In the genomic region with DNA sequence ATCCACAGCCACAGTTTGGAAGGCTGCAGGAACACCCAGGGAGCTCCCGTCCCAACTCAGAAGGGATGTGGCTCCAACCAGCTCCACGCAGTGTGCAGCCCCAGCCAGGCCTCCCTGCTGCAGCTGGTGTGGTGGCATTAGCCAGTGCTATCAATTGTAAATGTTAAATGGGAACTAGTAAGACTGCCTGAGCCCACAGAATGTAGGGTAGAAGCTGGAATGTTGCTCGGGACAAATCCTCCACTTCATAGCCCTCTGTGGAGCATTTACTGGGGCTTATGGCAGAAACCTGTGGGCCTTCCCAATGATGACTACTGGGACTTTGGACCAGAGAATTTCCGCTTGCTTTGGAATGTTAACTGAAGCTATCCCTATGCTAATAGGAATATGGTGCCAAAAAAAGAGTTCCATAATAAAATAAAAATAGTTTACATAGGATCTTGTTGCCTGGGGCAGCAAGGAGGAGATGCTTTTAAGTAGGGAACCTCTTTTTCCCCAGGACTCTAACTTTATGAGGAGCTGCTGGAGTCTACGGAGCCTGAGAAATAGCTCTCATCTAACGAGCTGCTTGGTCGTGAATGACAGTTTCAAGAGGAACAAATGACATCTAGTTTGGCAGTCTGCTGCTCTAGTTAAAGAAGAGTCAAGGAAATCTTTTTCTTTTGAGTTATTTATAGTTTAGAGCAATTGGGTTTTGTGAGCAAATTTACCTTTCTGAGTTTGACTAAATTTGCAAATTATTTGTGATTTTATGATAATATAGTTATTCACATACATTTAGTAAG, we compare ENCODE assay signal across 2 cellular contexts.
TF ChIP-seq lines count a peak whose summit lies in the region.

No MANE protein-coding gene starts in this region.

TF ChIP-seq in H1, 55 proteins besides CTCF, POLR2A, EP300 and RAD21 (continues in another document):
- TF ChIP-seq KDM5A (IDR thresholded peaks at IDR 0.05; ENCODE audit: low read length) (no peak), TAF1 (IDR thresholded peaks at IDR 0.05; ENCODE audit: low read depth, low read length) (no peak), RBBP5 (IDR thresholded peaks at IDR 0.05; ENCODE audit: borderline replicate concordance, low read depth, low read length) (no peak), JUND (IDR thresholded peaks at IDR 0.05; ENCODE audit: low read length) (no peak), HDAC6 (IDR thresholded peaks at IDR 0.05; ENCODE audit: low read depth, low read length) (no peak), CBX5 (IDR thresholded peaks at IDR 0.05; ENCODE audit: low read depth, low read length) (no peak), TCF12 (IDR thresholded peaks at IDR 0.05; ENCODE audit: low read depth, low read length) (no peak), SP1 (IDR thresholded peaks at IDR 0.05; ENCODE audit: low read depth, low read length) (no peak), BCL11A (IDR thresholded peaks at IDR 0.05; ENCODE audit: low read depth in 2 of 2, low read length in 2 of 2) (no peak), RNF2 (IDR thresholded peaks at IDR 0.05; ENCODE audit: borderline replicate concordance, low read depth, low read length, missing control alignments, poor library complexity, severe bottlenecking) (no peak), POLR2AphosphoS5 (IDR thresholded peaks at IDR 0.05; ENCODE audit: low read depth, low read length) (no peak)
- TF ChIP-seq, protein P1, sequence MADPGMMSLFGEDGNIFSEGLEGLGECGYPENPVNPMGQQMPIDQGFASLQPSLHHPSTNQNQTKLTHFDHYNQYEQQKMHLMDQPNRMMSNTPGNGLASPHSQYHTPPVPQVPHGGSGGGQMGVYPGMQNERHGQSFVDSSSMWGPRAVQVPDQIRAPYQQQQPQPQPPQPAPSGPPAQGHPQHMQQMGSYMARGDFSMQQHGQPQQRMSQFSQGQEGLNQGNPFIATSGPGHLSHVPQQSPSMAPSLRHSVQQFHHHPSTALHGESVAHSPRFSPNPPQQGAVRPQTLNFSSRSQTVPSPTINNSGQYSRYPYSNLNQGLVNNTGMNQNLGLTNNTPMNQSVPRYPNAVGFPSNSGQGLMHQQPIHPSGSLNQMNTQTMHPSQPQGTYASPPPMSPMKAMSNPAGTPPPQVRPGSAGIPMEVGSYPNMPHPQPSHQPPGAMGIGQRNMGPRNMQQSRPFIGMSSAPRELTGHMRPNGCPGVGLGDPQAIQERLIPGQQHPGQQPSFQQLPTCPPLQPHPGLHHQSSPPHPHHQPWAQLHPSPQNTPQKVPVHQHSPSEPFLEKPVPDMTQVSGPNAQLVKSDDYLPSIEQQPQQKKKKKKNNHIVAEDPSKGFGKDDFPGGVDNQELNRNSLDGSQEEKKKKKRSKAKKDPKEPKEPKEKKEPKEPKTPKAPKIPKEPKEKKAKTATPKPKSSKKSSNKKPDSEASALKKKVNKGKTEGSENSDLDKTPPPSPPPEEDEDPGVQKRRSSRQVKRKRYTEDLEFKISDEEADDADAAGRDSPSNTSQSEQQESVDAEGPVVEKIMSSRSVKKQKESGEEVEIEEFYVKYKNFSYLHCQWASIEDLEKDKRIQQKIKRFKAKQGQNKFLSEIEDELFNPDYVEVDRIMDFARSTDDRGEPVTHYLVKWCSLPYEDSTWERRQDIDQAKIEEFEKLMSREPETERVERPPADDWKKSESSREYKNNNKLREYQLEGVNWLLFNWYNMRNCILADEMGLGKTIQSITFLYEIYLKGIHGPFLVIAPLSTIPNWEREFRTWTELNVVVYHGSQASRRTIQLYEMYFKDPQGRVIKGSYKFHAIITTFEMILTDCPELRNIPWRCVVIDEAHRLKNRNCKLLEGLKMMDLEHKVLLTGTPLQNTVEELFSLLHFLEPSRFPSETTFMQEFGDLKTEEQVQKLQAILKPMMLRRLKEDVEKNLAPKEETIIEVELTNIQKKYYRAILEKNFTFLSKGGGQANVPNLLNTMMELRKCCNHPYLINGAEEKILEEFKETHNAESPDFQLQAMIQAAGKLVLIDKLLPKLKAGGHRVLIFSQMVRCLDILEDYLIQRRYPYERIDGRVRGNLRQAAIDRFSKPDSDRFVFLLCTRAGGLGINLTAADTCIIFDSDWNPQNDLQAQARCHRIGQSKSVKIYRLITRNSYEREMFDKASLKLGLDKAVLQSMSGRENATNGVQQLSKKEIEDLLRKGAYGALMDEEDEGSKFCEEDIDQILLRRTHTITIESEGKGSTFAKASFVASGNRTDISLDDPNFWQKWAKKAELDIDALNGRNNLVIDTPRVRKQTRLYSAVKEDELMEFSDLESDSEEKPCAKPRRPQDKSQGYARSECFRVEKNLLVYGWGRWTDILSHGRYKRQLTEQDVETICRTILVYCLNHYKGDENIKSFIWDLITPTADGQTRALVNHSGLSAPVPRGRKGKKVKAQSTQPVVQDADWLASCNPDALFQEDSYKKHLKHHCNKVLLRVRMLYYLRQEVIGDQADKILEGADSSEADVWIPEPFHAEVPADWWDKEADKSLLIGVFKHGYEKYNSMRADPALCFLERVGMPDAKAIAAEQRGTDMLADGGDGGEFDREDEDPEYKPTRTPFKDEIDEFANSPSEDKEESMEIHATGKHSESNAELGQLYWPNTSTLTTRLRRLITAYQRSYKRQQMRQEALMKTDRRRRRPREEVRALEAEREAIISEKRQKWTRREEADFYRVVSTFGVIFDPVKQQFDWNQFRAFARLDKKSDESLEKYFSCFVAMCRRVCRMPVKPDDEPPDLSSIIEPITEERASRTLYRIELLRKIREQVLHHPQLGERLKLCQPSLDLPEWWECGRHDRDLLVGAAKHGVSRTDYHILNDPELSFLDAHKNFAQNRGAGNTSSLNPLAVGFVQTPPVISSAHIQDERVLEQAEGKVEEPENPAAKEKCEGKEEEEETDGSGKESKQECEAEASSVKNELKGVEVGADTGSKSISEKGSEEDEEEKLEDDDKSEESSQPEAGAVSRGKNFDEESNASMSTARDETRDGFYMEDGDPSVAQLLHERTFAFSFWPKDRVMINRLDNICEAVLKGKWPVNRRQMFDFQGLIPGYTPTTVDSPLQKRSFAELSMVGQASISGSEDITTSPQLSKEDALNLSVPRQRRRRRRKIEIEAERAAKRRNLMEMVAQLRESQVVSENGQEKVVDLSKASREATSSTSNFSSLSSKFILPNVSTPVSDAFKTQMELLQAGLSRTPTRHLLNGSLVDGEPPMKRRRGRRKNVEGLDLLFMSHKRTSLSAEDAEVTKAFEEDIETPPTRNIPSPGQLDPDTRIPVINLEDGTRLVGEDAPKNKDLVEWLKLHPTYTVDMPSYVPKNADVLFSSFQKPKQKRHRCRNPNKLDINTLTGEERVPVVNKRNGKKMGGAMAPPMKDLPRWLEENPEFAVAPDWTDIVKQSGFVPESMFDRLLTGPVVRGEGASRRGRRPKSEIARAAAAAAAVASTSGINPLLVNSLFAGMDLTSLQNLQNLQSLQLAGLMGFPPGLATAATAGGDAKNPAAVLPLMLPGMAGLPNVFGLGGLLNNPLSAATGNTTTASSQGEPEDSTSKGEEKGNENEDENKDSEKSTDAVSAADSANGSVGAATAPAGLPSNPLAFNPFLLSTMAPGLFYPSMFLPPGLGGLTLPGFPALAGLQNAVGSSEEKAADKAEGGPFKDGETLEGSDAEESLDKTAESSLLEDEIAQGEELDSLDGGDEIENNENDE (IDR thresholded peaks at IDR 0.05; ENCODE audit: insufficient replicate concordance, low read length): no peak
- TF ChIP-seq, protein P2, sequence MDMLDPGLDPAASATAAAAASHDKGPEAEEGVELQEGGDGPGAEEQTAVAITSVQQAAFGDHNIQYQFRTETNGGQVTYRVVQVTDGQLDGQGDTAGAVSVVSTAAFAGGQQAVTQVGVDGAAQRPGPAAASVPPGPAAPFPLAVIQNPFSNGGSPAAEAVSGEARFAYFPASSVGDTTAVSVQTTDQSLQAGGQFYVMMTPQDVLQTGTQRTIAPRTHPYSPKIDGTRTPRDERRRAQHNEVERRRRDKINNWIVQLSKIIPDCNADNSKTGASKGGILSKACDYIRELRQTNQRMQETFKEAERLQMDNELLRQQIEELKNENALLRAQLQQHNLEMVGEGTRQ (IDR thresholded peaks at IDR 0.05; ENCODE audit: low read length): no peak

TF ChIP-seq in GM12891, 5 proteins besides CTCF, POLR2A, EP300 and RAD21:
- no peak for TF ChIP-seq TAF1 (IDR thresholded peaks at IDR 0.05; ENCODE audit: low read depth, low read length)
- TF ChIP-seq PAX5 (IDR thresholded peaks at IDR 0.05; ENCODE audit: insufficient read depth, low read length, severe bottlenecking): no peak
- no peak for TF ChIP-seq POLR2AphosphoS5 (IDR thresholded peaks at IDR 0.05; ENCODE audit: low read depth, low read length)
- no peak for TF ChIP-seq SPI1 (IDR thresholded peaks at IDR 0.05; ENCODE audit: low read depth, low read length)
- no peak for TF ChIP-seq POU2F2 (IDR thresholded peaks at IDR 0.05; ENCODE audit: low read depth, low read length)
